Comparison of ENCODE assay signal across 8 cellular contexts in genomic region chr1:205061665-205062069, GRCh38. TPM values are rescaled to one million over a fixed set of nuclear protein-coding genes. Genes with fewer than 3 reads are reported as not detected.
DNase-seq lines count a peak whose midpoint lies in the region; ATAC-seq and TF ChIP-seq lines count a peak whose summit lies in the region.

No MANE protein-coding gene starts in this region.

- no peak overlapping the region for H3K4me3 ChIP-seq in AG09309 (ENCODE audit: control insufficient read depth, low read depth, low read length)
- H3K4me3 ChIP-seq in H7 (ENCODE audit: insufficient read depth, low read depth, low read length), result no peak overlapping the region
- no peak overlapping the region for H3K4me3 ChIP-seq in colonic mucosa
- H3K4me3 ChIP-seq in left lung, result no peak overlapping the region

- ATAC-seq in left lung (peak; percentile 90), GM19467 (IDR thresholded peaks at IDR 0.05; ENCODE audit: unreplicated experiment) (no peak)

- DNase-seq in AG09309 (ENCODE audit: low read depth), result peak; percentile 14
- peak; percentile 96 for DNase-seq in H7
- peak; percentile 75 for DNase-seq in NCI-H446 treated with DMSO at 0.1 percent for 48 hours (lab: John Stamatoyannopoulos, UW)
- DNase-seq in activated CD4-positive, alpha-beta T cell treated with anti-CD3 and anti-CD28 coated beads, Interleukin-2, amount 10 ng/mL, durations not matched to agents 7 days and 5 days, result peak; percentile 84
- peak; percentile 76 for DNase-seq in colonic mucosa
- peak; percentile 53 to 82 for DNase-seq in left lung
- DNase-seq in stimulated activated CD4-positive, alpha-beta T cell treated with anti-CD3 and anti-CD28 coated beads, TNF-alpha, amount 100 ng/mL, for 1 hour (ENCODE audit: low read depth in 3 of 3, low spot score in 1 of 3), result peak; percentile 9 to 56 (median 22)

- H3K27ac Mint-ChIP-seq in activated CD4-positive, alpha-beta T cell treated with anti-CD3 and anti-CD28 coated beads, Interleukin-2, amount 10 ng/mL, durations not matched to agents 7 days and 5 days, result no peak overlapping the region

- CTCF ChIA-PET in activated CD4-positive, alpha-beta T cell treated with anti-CD3 and anti-CD28 coated beads, Interleukin-2, amount 10 ng/mL, durations not matched to agents 7 days and 5 days (lab: Charles Lee), result interaction anchor here (0.6 to 2.0 kb wide), 16 partner anchors 9 to 195 kb away, joined by 3 to 25 read pairs (median 5); no protein-coding TSS in a partner anchor

- no peaks in the 10 kb centered on the region for H3K27me3 ChIP-seq in H7 (ENCODE audit: control insufficient read depth, insufficient read depth, low read length)
- H3K27me3 ChIP-seq in colonic mucosa, result no peaks in the 10 kb centered on the region
- no peaks in the 10 kb centered on the region for H3K27me3 ChIP-seq in left lung

- H3K27me3 Mint-ChIP-seq in activated CD4-positive, alpha-beta T cell treated with anti-CD3 and anti-CD28 coated beads, Interleukin-2, amount 10 ng/mL, durations not matched to agents 7 days and 5 days, result no peaks in the 10 kb centered on the region

- H3K9me3 ChIP-seq in colonic mucosa, result no peaks in the 10 kb centered on the region
- H3K9me3 ChIP-seq in left lung, result no peaks in the 10 kb centered on the region

- H3K27ac ChIP-seq in colonic mucosa (no peak overlapping the region), left lung (no peak overlapping the region)

- POLR2A ChIA-PET in activated CD4-positive, alpha-beta T cell treated with anti-CD3 and anti-CD28 coated beads, Interleukin-2, amount 10 ng/mL, durations not matched to agents 7 days and 5 days (lab: Charles Lee), result no interaction called here

- H3K4me1 Mint-ChIP-seq in activated CD4-positive, alpha-beta T cell treated with anti-CD3 and anti-CD28 coated beads, Interleukin-2, amount 10 ng/mL, durations not matched to agents 7 days and 5 days, result no peaks in the 10 kb centered on the region

- H3K4me1 ChIP-seq in colonic mucosa, result no peaks in the 10 kb centered on the region
- H3K4me1 ChIP-seq in left lung, result no peaks in the 10 kb centered on the region

- H3K36me3 Mint-ChIP-seq in activated CD4-positive, alpha-beta T cell treated with anti-CD3 and anti-CD28 coated beads, Interleukin-2, amount 10 ng/mL, durations not matched to agents 7 days and 5 days (ENCODE audit: low read depth), result no peaks in the 10 kb centered on the region

- intact Hi-C loops in colonic mucosa (cut with DNase I), result loop anchor here (5.0 kb wide), 1 partner anchor 74 kb away; no protein-coding TSS in a partner anchor
- intact Hi-C loops in left lung (cut with DNase I), result no loop called here

- H3K9ac ChIP-seq in colonic mucosa (ENCODE audit: low read depth in 2 of 2, low read length in 2 of 2), result peak overlapping the region in 1 of 2 donors; percentile 43

- H3K9me3 Mint-ChIP-seq in activated CD4-positive, alpha-beta T cell treated with anti-CD3 and anti-CD28 coated beads, Interleukin-2, amount 10 ng/mL, durations not matched to agents 7 days and 5 days, result no peaks in the 10 kb centered on the region

- peak; percentile 90 for TF ChIP-seq CTCF in AG09309 (IDR thresholded peaks at IDR 0.05; ENCODE audit: control insufficient read depth, insufficient read depth, low read depth, low read length, missing control alignments)
- TF ChIP-seq CTCF in colonic mucosa (IDR thresholded peaks at IDR 0.05), result peak; percentile 75
- peak; percentile 69 to 79 for TF ChIP-seq CTCF in left lung (IDR thresholded peaks at IDR 0.05)

- H3K4me3 Mint-ChIP-seq in activated CD4-positive, alpha-beta T cell treated with anti-CD3 and anti-CD28 coated beads, Interleukin-2, amount 10 ng/mL, durations not matched to agents 7 days and 5 days, result no peak overlapping the region

- no peaks in the 10 kb centered on the region for H3K36me3 ChIP-seq in H7 (replicated peaks; ENCODE audit: control insufficient read depth, insufficient read depth, low read length)
- no peaks in the 10 kb centered on the region for H3K36me3 ChIP-seq in colonic mucosa
- no peaks in the 10 kb centered on the region for H3K36me3 ChIP-seq in left lung

RNA-seq across cellular contexts. Expression of gene CNTN2, which starts 18.7 kb away (rescaled TPM):
- total RNA-seq in H7 (2014; rRNA removed; shearing (Covaris generic)), result not detected in 2 replicates
- not detected for total RNA-seq in activated CD4-positive, alpha-beta T cell treated with anti-CD3 and anti-CD28 coated beads, Interleukin-2, amount 10 ng/mL, durations not matched to agents 7 days and 5 days
- 1 to 10 TPM in 1 of 2 donors, under 1 TPM in 1; 0.20 to 1.4 TPM for total RNA-seq in colonic mucosa
- not detected for total RNA-seq in left lung

RNA-seq across cellular contexts. Expression of gene TMEM81, which starts 22.6 kb away (rescaled TPM):
- 1.9 and 2.6 TPM in 2 replicates for total RNA-seq in H7 (2014; rRNA removed; shearing (Covaris generic))
- total RNA-seq in activated CD4-positive, alpha-beta T cell treated with anti-CD3 and anti-CD28 coated beads, Interleukin-2, amount 10 ng/mL, durations not matched to agents 7 days and 5 days, result 1 to 10 TPM; 2.4 to 2.9 TPM
- 1 to 10 TPM; 2.4 to 2.5 TPM for total RNA-seq in colonic mucosa
- 1 to 10 TPM; 3.6 to 4.1 TPM for total RNA-seq in left lung

Comparison
In these comparisons a context has a peak if more than half of its experiments do, and no peak if none do; other contexts are left out.
1. DNase-seq: peak in every context shown above with its lines; median percentile 96 in H7; 84 in activated CD4-positive, alpha-beta T cell treated with anti-CD3 and anti-CD28 coated beads, Interleukin-2, amount 10 ng/mL, durations not matched to agents 7 days and 5 days; 76 in colonic mucosa; 75 in NCI-H446 treated with DMSO at 0.1 percent for 48 hours; 68 in left lung; 22 in stimulated activated CD4-positive, alpha-beta T cell treated with anti-CD3 and anti-CD28 coated beads, TNF-alpha, amount 100 ng/mL, for 1 hour; 14 in AG09309.